8 cellular contexts compared by ENCODE assay signal in the genomic region with DNA sequence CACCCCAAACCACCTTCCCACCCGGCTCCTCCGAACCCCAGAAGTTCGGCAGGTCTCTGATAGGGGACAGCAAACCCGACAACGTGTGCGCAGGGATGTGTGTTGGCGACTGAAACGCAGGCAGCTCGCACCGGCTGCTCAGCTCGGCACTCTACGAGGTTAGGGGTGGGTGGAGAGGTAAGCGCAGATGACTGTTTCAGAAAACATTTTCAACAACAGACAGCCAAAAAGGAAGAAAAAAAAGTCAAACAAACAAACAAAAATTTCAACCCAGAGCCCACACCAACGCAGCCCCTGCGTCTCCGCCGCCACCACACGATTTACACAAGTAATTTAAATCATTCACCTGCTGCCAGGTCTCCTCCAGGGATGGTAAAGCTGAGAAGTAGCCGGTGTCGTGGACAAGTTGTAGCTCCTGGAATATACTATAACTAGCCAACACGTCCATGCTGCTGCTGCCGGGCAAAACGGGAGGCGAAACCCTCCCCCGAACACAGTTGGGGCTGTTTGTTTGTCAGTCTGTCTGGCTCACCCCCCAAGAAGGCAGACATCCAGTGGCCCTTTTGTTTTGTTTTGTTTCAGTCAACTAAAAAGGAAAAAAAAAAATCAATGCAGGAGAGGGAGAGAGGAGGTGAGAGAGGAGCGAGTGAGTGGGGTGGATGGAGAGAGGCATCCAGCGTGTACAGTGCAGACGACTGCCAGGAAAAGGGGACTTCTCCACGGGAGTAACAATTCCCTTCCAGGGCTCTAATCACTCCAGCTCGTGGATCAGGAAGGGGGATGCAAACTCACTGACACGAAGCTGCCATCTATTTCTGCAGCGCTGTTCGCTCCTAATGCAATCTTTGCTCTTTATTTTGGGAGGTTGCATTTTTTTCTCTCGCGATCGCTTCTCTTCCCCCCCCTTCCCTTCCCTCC. TPM values are rescaled to one million over a fixed set of nuclear protein-coding genes. Genes with fewer than 3 reads are reported as not detected.
A peak's percentile ranks its signal among the peaks of the same experiment; 100 is the strongest.
DNase-seq lines count a peak whose midpoint lies in the region; ATAC-seq and TF ChIP-seq lines count a peak whose summit lies in the region.

TSS of gene KLF7 (minus strand) at position 828 of the 918 bp plus-strand sequence. CDS start at position 448, 380 bp downstream.

- no peaks in the 10 kb centered on the region for H3K27me3 ChIP-seq in GM06990 (replicated peaks; ENCODE audit: control insufficient read depth, insufficient read depth, low read length)

- no peaks in the 10 kb centered on the region for H3K36me3 ChIP-seq in GM06990 (ENCODE audit: control insufficient read depth, insufficient read depth, low read length)

- DNase-seq in GM06990 (ENCODE audit: extremely low read depth, insufficient read length) (peak; percentile 69), NCI-H1105 treated with DMSO at 0.1 percent for 48 hours (lab: John Stamatoyannopoulos, UW) (peak; percentile 55), lung microvascular endothelial cell (ENCODE audit: low read depth in 2 of 2) (peak; percentile 60 to 74), HuH-7 (ENCODE audit: low spot score) (no peak)
- DNase-seq in activated CD4-positive, alpha-beta T cell treated with anti-CD3 and anti-CD28 coated beads, Interleukin-2, amount 50 U/mL, for 48 hours = peak; percentile 52 to 66
- peak; percentile 17 for DNase-seq in effector CD8-positive, alpha-beta T cell (lab: John Stamatoyannopoulos, UW)
- peak in 2 of 3 donors; percentile 19 to 46 for DNase-seq in stimulated activated CD4-positive, alpha-beta T cell treated with anti-CD3 and anti-CD28 coated beads, TNF-alpha, amount 100 ng/mL, for 1 hour (ENCODE audit: low read depth in 3 of 3, low spot score in 1 of 3)

- ATAC-seq in HG02970 (IDR thresholded peaks at IDR 0.05; ENCODE audit: low FRiP score, unreplicated experiment) = no peak

- no peak for TF ChIP-seq CTCF in GM06990 (IDR thresholded peaks at IDR 0.05; ENCODE audit: insufficient read depth, low read length, poor library complexity, severe bottlenecking)

- H3K4me3 ChIP-seq in GM06990 (replicated peaks; ENCODE audit: low read depth, low read length) = peak within 1 kb of the TSS; percentile 85

RNA-seq across cellular contexts. Expression of gene KLF7, which starts in this region (rescaled TPM):
- 8.3 and 8.7 TPM in 2 replicates for total RNA-seq in lung microvascular endothelial cell
